Comparison of ENCODE assay signal across 1 cellular context in genomic region chr12:100481021-100481420, GRCh38.
TF ChIP-seq lines count a peak whose summit lies in the region.

No MANE protein-coding gene starts in this region.

TF ChIP-seq in GM23338, 12 proteins besides CTCF, POLR2A, EP300 and RAD21 (continued from another document):
- no peak for TF ChIP-seq REST (IDR thresholded peaks at IDR 0.05; ENCODE audit: unreplicated experiment)
